In the genomic region with DNA sequence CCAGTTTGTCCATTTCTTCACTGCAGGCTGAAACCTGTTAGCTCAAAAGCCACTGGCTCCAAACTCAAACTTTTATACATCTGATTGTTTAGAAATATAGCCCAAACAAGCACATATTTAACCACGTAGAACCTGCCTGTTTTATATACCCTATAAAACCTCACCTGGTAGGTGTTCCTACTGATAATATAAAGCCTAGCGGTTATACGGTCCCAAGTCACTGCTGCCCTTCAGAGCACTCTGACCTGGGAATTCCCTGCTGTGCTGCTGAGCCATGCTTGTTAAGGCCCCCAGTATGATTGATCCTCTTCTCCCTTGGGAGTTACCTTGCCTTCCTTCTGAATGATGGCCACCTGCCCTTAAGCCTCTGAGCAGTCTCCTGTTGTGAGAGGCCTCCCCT, we compare ENCODE assay signal across 30 cellular contexts.
"Had no signal": no experiment of that assay in that cellular context is flagged by ENCODE, and none has a peak within 500 bp of the region (broad histone marks: within the 10 kb centered on the region; RNA-seq: fewer than 3 reads in every experiment).

No MANE protein-coding gene starts in this region.

- ATAC-seq: activated CD4-positive, CD25-positive, alpha-beta regulatory T cell treated with anti-CD3 and anti-CD28 coated beads, Interleukin-2, amount 50 U/mL, for 24 hours; activated CD8-positive, alpha-beta T cell treated with anti-CD3 and anti-CD28 coated beads for 36 hours; activated naive CD4-positive, alpha-beta T cell treated with anti-CD3 and anti-CD28 coated beads, Interleukin-2, amount 50 U/mL, for 72 hours; activated T-cell treated with anti-CD3 and anti-CD28 coated beads, Interleukin-2, amount 50 U/mL, for 4 hours; esophagus mucosa; T-helper 17 cell had no signal

- H3K27me3 ChIP-seq: ascending aorta, breast epithelium, cardiac muscle cell had no signal

- H3K4me3 ChIP-seq: ascending aorta, breast epithelium, cardiac muscle cell, coronary artery, dorsolateral prefrontal cortex had no signal

- H3K27ac ChIP-seq: ascending aorta, breast epithelium, cardiac muscle cell, coronary artery, dorsolateral prefrontal cortex, WERI-Rb-1 had no signal

- H3K9me3 ChIP-seq: ascending aorta, breast epithelium had no signal

- H3K4me1 ChIP-seq: ascending aorta, breast epithelium had no signal

- H3K36me3 ChIP-seq: ascending aorta, breast epithelium, cardiac muscle cell, WERI-Rb-1 had no signal

- DNase-seq: activated B cell treated with CpG ODN at 0.5 μM for 24 hours; activated CD4-positive, alpha-beta T cell treated with anti-CD3 and anti-CD28 coated beads for 48 hours; activated CD4-positive, alpha-beta T cell treated with anti-CD3 and anti-CD28 coated beads, Interleukin-2, amount 50 U/mL, for 1 hour; activated CD4-positive, alpha-beta T cell treated with anti-CD3 and anti-CD28 coated beads, Interleukin-2, amount 50 U/mL, for 48 hours; activated CD8-positive, alpha-beta memory T cell treated with anti-CD3 and anti-CD28 coated beads for 24 hours; activated CD8-positive, alpha-beta T cell treated with anti-CD3 and anti-CD28 coated beads for 36 hours; activated effector memory CD4-positive, alpha-beta T cell treated with anti-CD3 and anti-CD28 coated beads, Interleukin-2, amount 50 U/mL, for 16 hours; activated naive CD4-positive, alpha-beta T cell; activated naive CD4-positive, alpha-beta T cell treated with anti-CD3 and anti-CD28 coated beads, Interleukin-2, amount 10 ng/mL, durations not matched to agents 7 days and 5 days; activated naive CD8-positive, alpha-beta T cell treated with anti-CD3 and anti-CD28 coated beads, Interleukin-2, amount 10 ng/mL, durations not matched to agents 7 days and 5 days; activated T-cell treated with anti-CD3 and anti-CD28 coated beads, Interleukin-2, amount 50 U/mL, for 4 hours; central memory CD4-positive, alpha-beta T cell; cerebellar nuclear complex; dorsolateral prefrontal cortex; effector memory CD4-positive, alpha-beta T cell; endodermal cell; foreskin fibroblast; head of caudate nucleus; T-helper 1 cell; T-helper 17 cell; T1000; WERI-Rb-1 had no signal

- FAIRE-seq: frontal cortex had no signal
